In the genomic region with DNA sequence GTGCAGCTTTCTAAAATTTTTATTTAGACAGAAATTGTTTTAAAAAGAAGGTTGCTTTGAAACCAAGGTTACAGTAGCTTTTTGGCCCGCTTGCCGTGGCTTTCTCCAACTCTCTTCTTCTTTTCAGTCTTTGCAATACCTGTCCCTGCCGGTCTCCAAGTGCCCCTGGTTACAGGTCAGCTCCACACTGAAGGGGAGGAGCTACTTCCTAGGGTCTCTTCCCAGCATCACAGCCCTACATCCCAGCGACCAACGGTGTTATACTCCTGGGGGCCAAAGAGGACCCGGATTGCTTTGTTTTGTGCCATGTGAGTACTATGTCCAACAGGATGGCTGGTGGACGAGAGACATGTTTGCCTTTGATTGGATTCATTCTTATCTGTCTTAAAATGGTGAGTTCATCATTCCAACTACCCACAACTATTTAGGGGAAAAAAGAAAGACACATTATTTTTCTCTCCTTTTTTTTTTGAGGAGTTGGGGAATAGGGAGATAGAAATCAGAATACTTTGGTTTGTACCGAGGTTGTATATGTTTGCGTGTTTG, we compare ENCODE assay signal across 28 cellular contexts. TPM values are rescaled to one million over a fixed set of nuclear protein-coding genes. Genes with fewer than 3 reads are reported as not detected.
DNase-seq lines count a peak whose midpoint lies in the region; ATAC-seq and TF ChIP-seq lines count a peak whose summit lies in the region.
"Had no signal": no experiment of that assay in that cellular context is flagged by ENCODE, and none has a peak within 500 bp of the region (broad histone marks: within the 10 kb centered on the region; RNA-seq: fewer than 3 reads in every experiment).

TSS of gene FNDC7 (plus strand) at position 304 of the 546 bp plus-strand sequence. CDS start at position 330, 26 bp downstream.

- 51 to 52% methylated on average over 9 of the region's 9 CpGs for WGBS in GM23248 (ENCODE audit: low coverage in 1 of 2, low lambda C conversion rate in 2 of 2, missing lambda C conversion rate in 2 of 2), 2 experiments
- 59 to 62% methylated on average over 9 of the region's 9 CpGs for WGBS in sigmoid colon, 2 donors

- H2AFZ ChIP-seq in GM23248: peak within 1 kb of the TSS; percentile 47; the same call in 1 of the 2 replicates

- no peaks in the 10 kb centered on the region for H3F3A ChIP-seq in GM23248 (ENCODE audit: insufficient read depth)

- H3K36me3 ChIP-seq in GM23248 (ENCODE audit: low read depth): no peaks in the 10 kb centered on the region
- no peaks in the 10 kb centered on the region for H3K36me3 ChIP-seq in sigmoid colon
- H3K36me3 ChIP-seq: ascending aorta, thyroid gland had no signal

- no peak within 1 kb of the TSS for H3K27ac ChIP-seq in GM23248
- no peak within 1 kb of the TSS for H3K27ac ChIP-seq in sigmoid colon
- H3K27ac ChIP-seq: ascending aorta, foreskin keratinocyte, HL-60, thyroid gland had no signal

- ATAC-seq in HG03097 (IDR thresholded peaks at IDR 0.05; ENCODE audit: low FRiP score, unreplicated experiment) (no peak), GM19324 (IDR thresholded peaks at IDR 0.05; ENCODE audit: low FRiP score, unreplicated experiment) (no peak)
- ATAC-seq: CD8-positive, alpha-beta T cell; foreskin keratinocyte; GM12878; Panc1; stimulated activated naive CD8-positive, alpha-beta T cell treated with anti-CD3 and anti-CD28 coated beads, Interleukin-15, Interleukin-2, amounts not matched to agents 100 U/mL and 50 U/mL, for 24 hours had no signal

- H3K9me3 ChIP-seq in GM23248 (ENCODE audit: low read depth) (no peaks in the 10 kb centered on the region), sigmoid colon (no peaks in the 10 kb centered on the region)
- H3K9me3 ChIP-seq: ascending aorta, thyroid gland had no signal

- H3K4me3 ChIP-seq in GM23248 (no peak within 1 kb of the TSS), choroid plexus epithelial cell (ENCODE audit: low read depth, low read length) (no peak within 1 kb of the TSS), sigmoid colon (no peak within 1 kb of the TSS)
- H3K4me3 ChIP-seq: ascending aorta, GM12878, thyroid gland had no signal

- in situ Hi-C loops in GM23248 (cut with MboI): no loop called here

- DNase-seq in GM23248 (no peak), NCI-H146 (lab: John Stamatoyannopoulos, UW) (peak; percentile 55), choroid plexus epithelial cell (ENCODE audit: low read depth) (peak; percentile 35), left kidney (ENCODE audit: low read depth, low spot score) (peak; percentile 21), HUDEP-2 (lab: John Stamatoyannopoulos, UW; ENCODE audit: unreplicated experiment in 76 of 76) (no peak), sigmoid colon (no peak)
- DNase-seq: activated CD4-positive, alpha-beta T cell treated with anti-CD3 and anti-CD28 coated beads for 48 hours; activated T-cell treated with anti-CD3 and anti-CD28 coated beads, Interleukin-2, amount 50 U/mL, for 48 hours; CD8-positive, alpha-beta T cell; cerebellar nuclear complex; foreskin keratinocyte; kidney glomerular epithelial cell; NCI-H2171; retina; stimulated activated CD4-positive, alpha-beta T cell treated with anti-CD3 and anti-CD28 coated beads, Interleukin-12 subunit alpha, Interleukin-12 subunit beta, amount 100 ng/mL, for 4 hours; stimulated activated CD4-positive, alpha-beta T cell treated with anti-CD3 and anti-CD28 coated beads, Interleukin-4, amount 100 ng/mL, for 4 hours; stimulated activated naive CD8-positive, alpha-beta T cell treated with anti-CD3 and anti-CD28 coated beads, Interleukin-15, Interleukin-2, amounts not matched to agents 100 U/mL and 50 U/mL, for 24 hours; thyroid gland had no signal

- no peak for TF ChIP-seq CTCF in choroid plexus epithelial cell (conservative IDR thresholded peaks at IDR 0.05; ENCODE audit: low read depth, low read length)
- no peak for TF ChIP-seq CTCF in sigmoid colon (IDR thresholded peaks at IDR 0.05)

- TF ChIP-seq EP300 in sigmoid colon (IDR thresholded peaks at IDR 0.05): no peak

- H3K4me2 ChIP-seq in GM23248 (ENCODE audit: unreplicated experiment): no peak within 1 kb of the TSS

- no peak within 1 kb of the TSS for H3K9ac ChIP-seq in GM23248

- H4K20me1 ChIP-seq in GM23248 (ENCODE audit: insufficient read depth): no peaks in the 10 kb centered on the region

- H3K79me2 ChIP-seq in GM23248 (ENCODE audit: insufficient read depth): no peaks in the 10 kb centered on the region

- no peak for TF ChIP-seq POLR2A in sigmoid colon (IDR thresholded peaks at IDR 0.05)

- no peaks in the 10 kb centered on the region for H3K9me2 ChIP-seq in GM23248 (ENCODE audit: insufficient read depth)

- H3K27me3 ChIP-seq in GM23248 (replicated peaks; ENCODE audit: insufficient read depth) (no peaks in the 10 kb centered on the region), sigmoid colon (no peaks in the 10 kb centered on the region)
- H3K27me3 ChIP-seq: ascending aorta, foreskin keratinocyte, thyroid gland had no signal

- intact Hi-C loops in sigmoid colon (cut with DNase I): no loop called here

- H3K4me1 ChIP-seq in GM23248 (ENCODE audit: insufficient read depth) (no peaks in the 10 kb centered on the region), sigmoid colon (no peaks in the 10 kb centered on the region)
- H3K4me1 ChIP-seq: foreskin keratinocyte, thyroid gland had no signal

RNA-seq across cellular contexts. Expression of gene FNDC7, which starts in this region (rescaled TPM):
- total RNA-seq in GM23248 (2014; rRNA removed; shearing (Covaris generic)): not detected in 2 replicates
- polyA plus RNA-seq in GM23248 (2016; fragmentation: Nextera tagmentation; extraction: Ambion mirVana) (not detected in 2 replicates), sigmoid colon (not detected)
- total RNA-seq in sigmoid colon: not detected
- total RNA-seq: ascending aorta, epithelial cell of proximal tubule, foreskin keratinocyte, GM12878, MCF 10A, omental fat pad, thyroid gland had no signal
- polyA plus RNA-seq: GM12878, IgD-negative memory B cell had no signal

Comparison
In these comparisons a context has a peak if more than half of its experiments do, and no peak if none do; other contexts are left out.
1. DNase-seq: peak in NCI-H146 (single experiment), choroid plexus epithelial cell (single experiment) and left kidney (single experiment); none in GM23248 (single experiment), HUDEP-2 (0 of 76) and sigmoid colon (single experiment).